In genomic region chr14:50363734-50364113, GRCh38 we compare ENCODE assay signal across 8 cellular contexts. TPM values are rescaled to one million over a fixed set of nuclear protein-coding genes. Genes with fewer than 3 reads are reported as not detected.
A peak's percentile ranks its signal among the peaks of the same experiment; 100 is the strongest.
DNase-seq lines count a peak whose midpoint lies in the region; ATAC-seq and TF ChIP-seq lines count a peak whose summit lies in the region.

No MANE protein-coding gene starts in this region.

- H3K9me3 Mint-ChIP-seq in T-helper 2 cell treated with Interferon-gamma antibody and Interleukin-4, amounts not matched to agents 5 μg/mL and 100 μg/mL, for 36 hours: peaks cover 4% of the 10 kb centered on the region

- TF ChIP-seq POLR2A in gastrocnemius medialis (IDR thresholded peaks at IDR 0.05): no peak

- no peaks in the 10 kb centered on the region for H3K9me2 ChIP-seq in hepatocyte (replicated peaks; ENCODE audit: insufficient read depth)

- H3K27me3 Mint-ChIP-seq in T-helper 2 cell treated with Interferon-gamma antibody and Interleukin-4, amounts not matched to agents 5 μg/mL and 100 μg/mL, for 36 hours (ENCODE audit: low read depth): no peaks in the 10 kb centered on the region

- peak overlapping the region; percentile 82 for H3K4me3 Mint-ChIP-seq in T-helper 2 cell treated with Interferon-gamma antibody and Interleukin-4, amounts not matched to agents 5 μg/mL and 100 μg/mL, for 36 hours

- DNase-seq in T-helper 2 cell treated with Interferon-gamma antibody and Interleukin-4, amounts not matched to agents 5 μg/mL and 100 μg/mL, for 36 hours (ENCODE audit: low spot score): peak; percentile 49
- DNase-seq in epithelial cell of esophagus (ENCODE audit: low read depth): peak; percentile 15
- peak in 1 of 2 donors; percentile 25 for DNase-seq in gastrocnemius medialis
- no peak for DNase-seq in NCI-H748 (lab: John Stamatoyannopoulos, UW; ENCODE audit: unreplicated experiment)
- no peak for DNase-seq in hepatocyte (ENCODE audit: low spot score)

- TF ChIP-seq CTCF in epithelial cell of esophagus (IDR thresholded peaks at IDR 0.05; ENCODE audit: insufficient read depth, low read depth, low read length, missing control alignments) (no peak), gastrocnemius medialis (IDR thresholded peaks at IDR 0.05 in 4 of 5, conservative IDR thresholded peaks at IDR 0.05 in 1 of 5) (no peak), hepatocyte (IDR thresholded peaks at IDR 0.05; ENCODE audit: poor library complexity) (no peak)

- ATAC-seq in GM19035 (IDR thresholded peaks at IDR 0.05; ENCODE audit: unreplicated experiment): peak; percentile 93
- ATAC-seq in HG03135 (IDR thresholded peaks at IDR 0.05; ENCODE audit: unreplicated experiment): peak; percentile 93
- ATAC-seq in gastrocnemius medialis: peak; percentile 45 to 49

- peaks cover 19% of the 10 kb centered on the region for H3K4me1 Mint-ChIP-seq in T-helper 2 cell treated with Interferon-gamma antibody and Interleukin-4, amounts not matched to agents 5 μg/mL and 100 μg/mL, for 36 hours (ENCODE audit: low read depth)

- no peaks in the 10 kb centered on the region for H3K36me3 ChIP-seq in ACC112 (ENCODE audit: insufficient read depth, low read length)
- no peaks in the 10 kb centered on the region for H3K36me3 ChIP-seq in gastrocnemius medialis
- H3K36me3 ChIP-seq in hepatocyte (replicated peaks; ENCODE audit: insufficient read depth, low read depth): no peaks in the 10 kb centered on the region

- no peak overlapping the region for H3K4me2 ChIP-seq in hepatocyte

- H3K27ac ChIP-seq in ACC112 (ENCODE audit: low read depth, low read length) (peak overlapping the region; percentile 60), gastrocnemius medialis (peak overlapping the region in 3 of 4 donors; percentile 12 to 61 (median 43)), hepatocyte (no peak overlapping the region)

- H3K27me3 ChIP-seq in ACC112 (ENCODE audit: insufficient read depth, low read length) (no peaks in the 10 kb centered on the region), gastrocnemius medialis (no peaks in the 10 kb centered on the region), hepatocyte (no peaks in the 10 kb centered on the region)

- intact Hi-C loops in gastrocnemius medialis (cut with DNase I; ENCODE audit: low total_unique reads): no loop called here

- H3K4me1 ChIP-seq in ACC112 (ENCODE audit: control insufficient read depth, insufficient read depth, low read length, unreplicated experiment): peaks cover 20% of the 10 kb centered on the region
- H3K4me1 ChIP-seq in gastrocnemius medialis: peaks cover 0 to 9% of the 10 kb centered on the region in 2 donors
- peaks cover 10% of the 10 kb centered on the region for H3K4me1 ChIP-seq in hepatocyte (ENCODE audit: insufficient read depth)

- H3K36me3 Mint-ChIP-seq in T-helper 2 cell treated with Interferon-gamma antibody and Interleukin-4, amounts not matched to agents 5 μg/mL and 100 μg/mL, for 36 hours (ENCODE audit: low read depth): peaks cover 9% of the 10 kb centered on the region

- peak overlapping the region; percentile 88 for H2AFZ ChIP-seq in ACC112 (ENCODE audit: low read length, unreplicated experiment)
- no peak overlapping the region for H2AFZ ChIP-seq in hepatocyte

- H3K9me3 ChIP-seq in gastrocnemius medialis (no peaks in the 10 kb centered on the region), hepatocyte (ENCODE audit: low read depth) (no peaks in the 10 kb centered on the region)

- H3K4me3 ChIP-seq in ACC112 (ENCODE audit: low read depth, low read length) (peak overlapping the region; percentile 71), epithelial cell of esophagus (ENCODE audit: low read length) (no peak overlapping the region), gastrocnemius medialis (peak overlapping the region in 2 of 4 donors; percentile 5 to 15), hepatocyte (no peak overlapping the region)

- no peaks in the 10 kb centered on the region for H3K79me2 ChIP-seq in ACC112 (ENCODE audit: control insufficient read depth, insufficient read depth, low read length, unreplicated experiment)
- H3K79me2 ChIP-seq in hepatocyte: no peaks in the 10 kb centered on the region

- in situ Hi-C loops in gastrocnemius medialis (cut with MboI; ENCODE audit: low sequenced_read_pairs in 4 of 4): no loop called here

- H3K27ac Mint-ChIP-seq in T-helper 2 cell treated with Interferon-gamma antibody and Interleukin-4, amounts not matched to agents 5 μg/mL and 100 μg/mL, for 36 hours: peak overlapping the region; percentile 94

- H4K20me1 ChIP-seq in hepatocyte (ENCODE audit: insufficient read depth, poor library complexity, severe bottlenecking): no peaks in the 10 kb centered on the region

- WGBS in hepatocyte (ENCODE audit: low lambda C conversion rate, missing lambda C conversion rate): 96% methylated on average over 3 of the region's 3 CpGs

RNA-seq across cellular contexts. Expression of gene CDKL1, which starts 33.0 kb away (rescaled TPM):
- total RNA-seq in gastrocnemius medialis: 1 to 10 TPM in 2 of 4 donors, under 1 TPM in 2; 0.59 to 2.0 (median 1.4) TPM
- total RNA-seq in hepatocyte: 6.1 and 13.1 TPM in 2 replicates
- 1.7 and 1.9 TPM in 2 replicates for polyA plus RNA-seq in hepatocyte

RNA-seq across cellular contexts. Expression of gene DMAC2L, which starts 51.6 kb away (rescaled TPM):
- total RNA-seq in gastrocnemius medialis (10 to 100 TPM; 18.6 to 42.2 (median 24.6) TPM), hepatocyte (10.8 and 19.1 TPM in 2 replicates)
- polyA plus RNA-seq in hepatocyte: 12.5 and 14.1 TPM in 2 replicates

RNA-seq across cellular contexts. Expression of gene L2HGDH, which starts 51.7 kb away (rescaled TPM):
- total RNA-seq in gastrocnemius medialis: 10 to 100 TPM in 2 of 4 donors, 1 to 10 TPM in 2; 8.6 to 13.4 (median 10.9) TPM
- total RNA-seq in hepatocyte: 9.7 and 11.8 TPM in 2 replicates
- 5.3 and 5.8 TPM in 2 replicates for polyA plus RNA-seq in hepatocyte

Comparison
In these comparisons a context has a peak if more than half of its experiments do, and no peak if none do; other contexts are left out.
1. DNase-seq: peak in T-helper 2 cell treated with Interferon-gamma antibody and Interleukin-4, amounts not matched to agents 5 μg/mL and 100 μg/mL, for 36 hours (single experiment) and epithelial cell of esophagus (single experiment); none in NCI-H748 (single experiment) and hepatocyte (single experiment).
2. Peak in every context shown above with its lines, with median percentiles within 50 percentile points of each other: ATAC-seq.